ENCODE assay signal across 1 cellular context in the genomic region with DNA sequence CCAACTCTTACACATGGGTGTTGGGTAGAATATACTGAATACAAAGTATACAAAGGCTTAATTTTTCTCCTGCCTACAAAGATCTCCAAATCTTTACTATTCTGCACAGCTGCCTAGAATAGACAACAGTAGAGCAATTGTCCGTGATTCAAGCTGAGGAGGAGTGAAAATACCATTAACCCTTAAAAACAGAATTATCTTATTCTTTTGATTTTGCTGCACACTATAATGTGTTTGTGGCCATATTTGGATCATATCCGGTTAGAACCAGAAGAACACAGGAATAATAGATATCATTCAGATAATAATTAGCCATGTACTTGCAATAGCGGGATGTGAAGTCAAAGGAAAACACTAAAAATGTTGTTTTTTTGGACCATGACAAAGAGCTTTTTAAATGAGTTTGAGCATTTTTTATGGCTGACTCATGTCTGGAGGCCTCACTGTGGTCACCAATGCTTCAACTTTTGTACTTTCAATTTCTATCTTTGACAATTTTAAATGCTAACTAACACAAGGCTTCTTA.
TF ChIP-seq lines count a peak whose summit lies in the region.

No MANE protein-coding gene starts in this region.

TF ChIP-seq in SK-N-SH, 30 proteins besides CTCF, POLR2A, EP300 and RAD21 (continued from another document):
- TF ChIP-seq, protein P1, sequence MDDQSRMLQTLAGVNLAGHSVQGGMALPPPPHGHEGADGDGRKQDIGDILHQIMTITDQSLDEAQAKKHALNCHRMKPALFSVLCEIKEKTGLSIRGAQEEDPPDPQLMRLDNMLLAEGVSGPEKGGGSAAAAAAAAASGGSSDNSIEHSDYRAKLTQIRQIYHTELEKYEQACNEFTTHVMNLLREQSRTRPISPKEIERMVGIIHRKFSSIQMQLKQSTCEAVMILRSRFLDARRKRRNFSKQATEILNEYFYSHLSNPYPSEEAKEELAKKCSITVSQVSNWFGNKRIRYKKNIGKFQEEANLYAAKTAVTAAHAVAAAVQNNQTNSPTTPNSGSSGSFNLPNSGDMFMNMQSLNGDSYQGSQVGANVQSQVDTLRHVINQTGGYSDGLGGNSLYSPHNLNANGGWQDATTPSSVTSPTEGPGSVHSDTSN (IDR thresholded peaks at IDR 0.05), result peak; percentile 85
- no peak for TF ChIP-seq RFX5 (IDR thresholded peaks at IDR 0.05; ENCODE audit: low read length)
- TF ChIP-seq GABPA (IDR thresholded peaks at IDR 0.05; ENCODE audit: low read depth), result no peak
- TF ChIP-seq, protein P2, sequence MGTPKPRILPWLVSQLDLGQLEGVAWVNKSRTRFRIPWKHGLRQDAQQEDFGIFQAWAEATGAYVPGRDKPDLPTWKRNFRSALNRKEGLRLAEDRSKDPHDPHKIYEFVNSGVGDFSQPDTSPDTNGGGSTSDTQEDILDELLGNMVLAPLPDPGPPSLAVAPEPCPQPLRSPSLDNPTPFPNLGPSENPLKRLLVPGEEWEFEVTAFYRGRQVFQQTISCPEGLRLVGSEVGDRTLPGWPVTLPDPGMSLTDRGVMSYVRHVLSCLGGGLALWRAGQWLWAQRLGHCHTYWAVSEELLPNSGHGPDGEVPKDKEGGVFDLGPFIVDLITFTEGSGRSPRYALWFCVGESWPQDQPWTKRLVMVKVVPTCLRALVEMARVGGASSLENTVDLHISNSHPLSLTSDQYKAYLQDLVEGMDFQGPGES (IDR thresholded peaks at IDR 0.05; ENCODE audit: low read depth, low read length), result no peak
- TF ChIP-seq CHD2 (IDR thresholded peaks at IDR 0.05; ENCODE audit: low read length, partially characterized antibody), result no peak
- TF ChIP-seq RCOR1 (IDR thresholded peaks at IDR 0.05; ENCODE audit: low read length), result no peak
- TF ChIP-seq FOXM1 (IDR thresholded peaks at IDR 0.05; ENCODE audit: low read depth), result 0 out of 2 replicates have a peak, but pooled peaks have one; percentile 25
- no peak for TF ChIP-seq TAF1 (IDR thresholded peaks at IDR 0.05; ENCODE audit: borderline replicate concordance, low read depth, low read length)
- no peak for TF ChIP-seq POLR2AphosphoS5 (IDR thresholded peaks at IDR 0.05; ENCODE audit: low read depth, low read length)
- peak; percentile 37; the same call in 1 of the 2 replicates for TF ChIP-seq TEAD4 (IDR thresholded peaks at IDR 0.05; ENCODE audit: borderline replicate concordance, insufficient read depth)
- no peak for TF ChIP-seq MEF2A (IDR thresholded peaks at IDR 0.05; ENCODE audit: borderline replicate concordance, low read depth)
- TF ChIP-seq, protein P3, sequence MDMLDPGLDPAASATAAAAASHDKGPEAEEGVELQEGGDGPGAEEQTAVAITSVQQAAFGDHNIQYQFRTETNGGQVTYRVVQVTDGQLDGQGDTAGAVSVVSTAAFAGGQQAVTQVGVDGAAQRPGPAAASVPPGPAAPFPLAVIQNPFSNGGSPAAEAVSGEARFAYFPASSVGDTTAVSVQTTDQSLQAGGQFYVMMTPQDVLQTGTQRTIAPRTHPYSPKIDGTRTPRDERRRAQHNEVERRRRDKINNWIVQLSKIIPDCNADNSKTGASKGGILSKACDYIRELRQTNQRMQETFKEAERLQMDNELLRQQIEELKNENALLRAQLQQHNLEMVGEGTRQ (IDR thresholded peaks at IDR 0.05; ENCODE audit: borderline replicate concordance, low read depth, low read length), result no peak
- TF ChIP-seq SMC3 (IDR thresholded peaks at IDR 0.05; ENCODE audit: low read depth, low read length), result no peak
- TF ChIP-seq TCF12 (IDR thresholded peaks at IDR 0.05), result peak; percentile 56
- TF ChIP-seq NRF1 (IDR thresholded peaks at IDR 0.05; ENCODE audit: low read depth, low read length), result no peak
- TF ChIP-seq ELF1 (IDR thresholded peaks at IDR 0.05), result no peak
- TF ChIP-seq YY1 (IDR thresholded peaks at IDR 0.05; ENCODE audit: low read depth), result no peak
- TF ChIP-seq EZH2phosphoT487 (IDR thresholded peaks at IDR 0.05; ENCODE audit: borderline replicate concordance, low read depth), result no peak
- TF ChIP-seq, protein P4, sequence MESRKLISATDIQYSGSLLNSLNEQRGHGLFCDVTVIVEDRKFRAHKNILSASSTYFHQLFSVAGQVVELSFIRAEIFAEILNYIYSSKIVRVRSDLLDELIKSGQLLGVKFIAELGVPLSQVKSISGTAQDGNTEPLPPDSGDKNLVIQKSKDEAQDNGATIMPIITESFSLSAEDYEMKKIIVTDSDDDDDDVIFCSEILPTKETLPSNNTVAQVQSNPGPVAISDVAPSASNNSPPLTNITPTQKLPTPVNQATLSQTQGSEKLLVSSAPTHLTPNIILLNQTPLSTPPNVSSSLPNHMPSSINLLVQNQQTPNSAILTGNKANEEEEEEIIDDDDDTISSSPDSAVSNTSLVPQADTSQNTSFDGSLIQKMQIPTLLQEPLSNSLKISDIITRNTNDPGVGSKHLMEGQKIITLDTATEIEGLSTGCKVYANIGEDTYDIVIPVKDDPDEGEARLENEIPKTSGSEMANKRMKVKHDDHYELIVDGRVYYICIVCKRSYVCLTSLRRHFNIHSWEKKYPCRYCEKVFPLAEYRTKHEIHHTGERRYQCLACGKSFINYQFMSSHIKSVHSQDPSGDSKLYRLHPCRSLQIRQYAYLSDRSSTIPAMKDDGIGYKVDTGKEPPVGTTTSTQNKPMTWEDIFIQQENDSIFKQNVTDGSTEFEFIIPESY (IDR thresholded peaks at IDR 0.05; ENCODE audit: borderline replicate concordance, low read depth), result no peak
- TF ChIP-seq, protein P5, sequence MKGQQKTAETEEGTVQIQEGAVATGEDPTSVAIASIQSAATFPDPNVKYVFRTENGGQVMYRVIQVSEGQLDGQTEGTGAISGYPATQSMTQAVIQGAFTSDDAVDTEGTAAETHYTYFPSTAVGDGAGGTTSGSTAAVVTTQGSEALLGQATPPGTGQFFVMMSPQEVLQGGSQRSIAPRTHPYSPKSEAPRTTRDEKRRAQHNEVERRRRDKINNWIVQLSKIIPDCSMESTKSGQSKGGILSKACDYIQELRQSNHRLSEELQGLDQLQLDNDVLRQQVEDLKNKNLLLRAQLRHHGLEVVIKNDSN (IDR thresholded peaks at IDR 0.05; ENCODE audit: borderline replicate concordance, low read depth), result no peak
- TF ChIP-seq, protein P6, sequence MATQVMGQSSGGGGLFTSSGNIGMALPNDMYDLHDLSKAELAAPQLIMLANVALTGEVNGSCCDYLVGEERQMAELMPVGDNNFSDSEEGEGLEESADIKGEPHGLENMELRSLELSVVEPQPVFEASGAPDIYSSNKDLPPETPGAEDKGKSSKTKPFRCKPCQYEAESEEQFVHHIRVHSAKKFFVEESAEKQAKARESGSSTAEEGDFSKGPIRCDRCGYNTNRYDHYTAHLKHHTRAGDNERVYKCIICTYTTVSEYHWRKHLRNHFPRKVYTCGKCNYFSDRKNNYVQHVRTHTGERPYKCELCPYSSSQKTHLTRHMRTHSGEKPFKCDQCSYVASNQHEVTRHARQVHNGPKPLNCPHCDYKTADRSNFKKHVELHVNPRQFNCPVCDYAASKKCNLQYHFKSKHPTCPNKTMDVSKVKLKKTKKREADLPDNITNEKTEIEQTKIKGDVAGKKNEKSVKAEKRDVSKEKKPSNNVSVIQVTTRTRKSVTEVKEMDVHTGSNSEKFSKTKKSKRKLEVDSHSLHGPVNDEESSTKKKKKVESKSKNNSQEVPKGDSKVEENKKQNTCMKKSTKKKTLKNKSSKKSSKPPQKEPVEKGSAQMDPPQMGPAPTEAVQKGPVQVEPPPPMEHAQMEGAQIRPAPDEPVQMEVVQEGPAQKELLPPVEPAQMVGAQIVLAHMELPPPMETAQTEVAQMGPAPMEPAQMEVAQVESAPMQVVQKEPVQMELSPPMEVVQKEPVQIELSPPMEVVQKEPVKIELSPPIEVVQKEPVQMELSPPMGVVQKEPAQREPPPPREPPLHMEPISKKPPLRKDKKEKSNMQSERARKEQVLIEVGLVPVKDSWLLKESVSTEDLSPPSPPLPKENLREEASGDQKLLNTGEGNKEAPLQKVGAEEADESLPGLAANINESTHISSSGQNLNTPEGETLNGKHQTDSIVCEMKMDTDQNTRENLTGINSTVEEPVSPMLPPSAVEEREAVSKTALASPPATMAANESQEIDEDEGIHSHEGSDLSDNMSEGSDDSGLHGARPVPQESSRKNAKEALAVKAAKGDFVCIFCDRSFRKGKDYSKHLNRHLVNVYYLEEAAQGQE (IDR thresholded peaks at IDR 0.05; ENCODE audit: low read depth, low read length), result no peak
- no peak for TF ChIP-seq GATA2 (CRISPR knock-in tag; IDR thresholded peaks at IDR 0.05)
- TF ChIP-seq SIN3A (IDR thresholded peaks at IDR 0.05; ENCODE audit: borderline replicate concordance, low read depth, low read length), result no peak
- peak; percentile 39; the same call in 1 of the 2 replicates for TF ChIP-seq RXRA (IDR thresholded peaks at IDR 0.05; ENCODE audit: borderline replicate concordance, low read depth)
- peak; percentile 87 for TF ChIP-seq JUND (IDR thresholded peaks at IDR 0.05)
